Comparison of ENCODE assay signal across 12 cellular contexts in genomic region chr12:24499151-24500146, GRCh38.
DNase-seq lines count a peak whose midpoint lies in the region; ATAC-seq, FAIRE-seq and TF ChIP-seq lines count a peak whose summit lies in the region.
"Had no signal": no experiment of that assay in that cellular context is flagged by ENCODE, and none has a peak within 500 bp of the region (broad histone marks: within the 10 kb centered on the region; RNA-seq: fewer than 3 reads in every experiment).

No MANE protein-coding gene starts in this region.

- intact Hi-C loops in MCF 10A (cut with micrococcal nuclease) (no loop called here), breast epithelium (cut with DNase I; ENCODE audit: low total_unique reads) (no loop called here), endothelial cell of umbilical vein (cut with micrococcal nuclease) (no loop called here), lower lobe of right lung (cut with DNase I) (no loop called here), uterus (cut with DNase I; ENCODE audit: low total_unique reads) (no loop called here)

- TF ChIP-seq CTCF in MCF 10A (IDR thresholded peaks at IDR 0.05; ENCODE audit: unreplicated experiment) (no peak), breast epithelium (IDR thresholded peaks at IDR 0.05) (no peak), endothelial cell of umbilical vein (IDR thresholded peaks at IDR 0.05; ENCODE audit: extremely low read depth in 1 of 2, insufficient read depth in 1 of 2, low read depth in 1 of 2, low read length in 2 of 2) (no peak), lower lobe of right lung (IDR thresholded peaks at IDR 0.05) (no peak), uterus (IDR thresholded peaks at IDR 0.05) (no peak)

- peaks cover 48% of the 10 kb centered on the region for H3K4me1 Mint-ChIP-seq in MCF 10A (ENCODE audit: insufficient read depth, unreplicated experiment)

- H3K9me3 Mint-ChIP-seq in MCF 10A (ENCODE audit: unreplicated experiment): no peaks in the 10 kb centered on the region

- no peaks in the 10 kb centered on the region for H4K20me1 ChIP-seq in endothelial cell of umbilical vein (replicated peaks; ENCODE audit: control insufficient read depth, extremely low read depth, insufficient read depth, low read length)

- H3K4me3 ChIP-seq in breast epithelium: no peak overlapping the region
- H3K4me3 ChIP-seq in endothelial cell of umbilical vein (replicated peaks in 1 of 3; ENCODE audit: insufficient read depth in 1 of 3, low read depth in 1 of 3, low read length in 3 of 3): no peak overlapping the region
- H3K4me3 ChIP-seq in lower lobe of right lung: no peak overlapping the region
- H3K4me3 ChIP-seq in uterus: no peak overlapping the region

- H3K27ac ChIP-seq in breast epithelium: peak overlapping the region in 1 of 2 donors; percentile 62
- no peak overlapping the region for H3K27ac ChIP-seq in endothelial cell of umbilical vein (ENCODE audit: insufficient read depth, low read depth, low read length)
- H3K27ac ChIP-seq in lower lobe of right lung: peak overlapping the region; percentile 33
- peak overlapping the region; percentile 46 to 55 for H3K27ac ChIP-seq in uterus
- H3K27ac ChIP-seq: 22Rv1, parathyroid adenoma had no signal

- H3K9me3 ChIP-seq in breast epithelium: no peaks in the 10 kb centered on the region
- no peaks in the 10 kb centered on the region for H3K9me3 ChIP-seq in endothelial cell of umbilical vein (replicated peaks; ENCODE audit: control insufficient read depth, insufficient read depth, low read length)
- no peaks in the 10 kb centered on the region for H3K9me3 ChIP-seq in lower lobe of right lung
- no peaks in the 10 kb centered on the region for H3K9me3 ChIP-seq in uterus

- BruUV-seq in MCF 10A (replicated peaks; lab: Mats Ljungman, UMichigan): no TSS peak
- no TSS peak for BruUV-seq in endothelial cell of umbilical vein (replicated peaks; lab: Mats Ljungman, UMichigan)

- no peaks in the 10 kb centered on the region for H3K36me3 ChIP-seq in breast epithelium
- H3K36me3 ChIP-seq in endothelial cell of umbilical vein (ENCODE audit: control insufficient read depth in 2 of 2, extremely low read depth in 1 of 2, insufficient read depth in 2 of 2, low read length in 2 of 2): no peaks in the 10 kb centered on the region
- H3K36me3 ChIP-seq in lower lobe of right lung: no peaks in the 10 kb centered on the region
- no peaks in the 10 kb centered on the region for H3K36me3 ChIP-seq in uterus

- H3K27me3 ChIP-seq in breast epithelium (no peaks in the 10 kb centered on the region), endothelial cell of umbilical vein (ENCODE audit: control insufficient read depth in 2 of 2, insufficient read depth in 2 of 2, low read length in 2 of 2) (no peaks in the 10 kb centered on the region), lower lobe of right lung (ENCODE audit: low read depth) (no peaks in the 10 kb centered on the region), uterus (no peaks in the 10 kb centered on the region)

- CTCF ChIA-PET in MCF 10A (lab: Yijun Ruan, JAX) (interaction anchor here (0.6 kb wide), 1 partner anchor 103 kb away, joined by 4 read pairs; no protein-coding TSS in a partner anchor), endothelial cell of umbilical vein (lab: Charles Lee) (interaction anchor here (0.7 kb wide), 1 partner anchor 12 kb away, joined by 3 read pairs; no protein-coding TSS in a partner anchor)

- H3K27ac Mint-ChIP-seq in MCF 10A (ENCODE audit: low read depth, unreplicated experiment): peak overlapping the region; percentile 60

- no peaks in the 10 kb centered on the region for H3K79me2 ChIP-seq in endothelial cell of umbilical vein (ENCODE audit: control insufficient read depth, insufficient read depth, low read length)
- H3K79me2 ChIP-seq: parathyroid adenoma had no signal

- ATAC-seq in lower lobe of right lung (peak; percentile 27 to 49), GM21619 (IDR thresholded peaks at IDR 0.05; ENCODE audit: unreplicated experiment) (no peak)

- H3K4me3 Mint-ChIP-seq in MCF 10A (ENCODE audit: unreplicated experiment): peak overlapping the region; percentile 25

- no peak for TF ChIP-seq POLR2A in breast epithelium (IDR thresholded peaks at IDR 0.05)
- no peak for TF ChIP-seq POLR2A in endothelial cell of umbilical vein (IDR thresholded peaks at IDR 0.05; ENCODE audit: low read depth, low read length)
- TF ChIP-seq POLR2A in uterus (IDR thresholded peaks at IDR 0.05): no peak

- H3K4me1 ChIP-seq in breast epithelium: no peaks in the 10 kb centered on the region
- no peaks in the 10 kb centered on the region for H3K4me1 ChIP-seq in endothelial cell of umbilical vein (ENCODE audit: control insufficient read depth, extremely low read depth, insufficient read depth, low read length)
- H3K4me1 ChIP-seq in lower lobe of right lung: no peaks in the 10 kb centered on the region
- no peaks in the 10 kb centered on the region for H3K4me1 ChIP-seq in uterus
- H3K4me1 ChIP-seq: parathyroid adenoma had no signal

- H3K4me2 ChIP-seq in endothelial cell of umbilical vein (ENCODE audit: insufficient read depth, low read length): no peak overlapping the region

- H3K9me1 ChIP-seq in endothelial cell of umbilical vein (replicated peaks; ENCODE audit: control insufficient read depth, extremely low read depth, insufficient read depth, low read length): no peaks in the 10 kb centered on the region

- DNase-seq in MCF 10A (ENCODE audit: unreplicated experiment) (peak; percentile 64), breast epithelium (ENCODE audit: low spot score in 2 of 2) (no peak), endothelial cell of umbilical vein (ENCODE audit: low read depth, low spot score) (peak; percentile 12), lower lobe of right lung (no peak), uterus (no peak), UCSD-AML1 (lab: John Stamatoyannopoulos, UW; ENCODE audit: unreplicated experiment) (no peak), islet precursor cell (no peak)
- DNase-seq: NCI-H1417 had no signal

- no peak for FAIRE-seq in endothelial cell of umbilical vein (lab: Jason Lieb, UNC)
- FAIRE-seq: colon had no signal

- dilution Hi-C loops in endothelial cell of umbilical vein (cut with MboI; ENCODE audit: extremely low pct_ligation_motif_present, low sequenced_read_pairs): no loop called here

- no peak overlapping the region for H2AFZ ChIP-seq in endothelial cell of umbilical vein (ENCODE audit: low read depth, low read length)
- H2AFZ ChIP-seq: parathyroid adenoma had no signal

- no peak overlapping the region for H3K9ac ChIP-seq in endothelial cell of umbilical vein (replicated peaks; ENCODE audit: extremely low read depth, insufficient read depth, low read length)
- H3K9ac ChIP-seq: parathyroid adenoma had no signal

- H3K27me3 Mint-ChIP-seq in MCF 10A (ENCODE audit: insufficient read depth, unreplicated experiment): no peaks in the 10 kb centered on the region

- POLR2A ChIA-PET in MCF 10A (lab: Yijun Ruan, JAX) (interaction anchor here (0.6 to 1.5 kb wide), 3 partner anchors 17 to 29 kb away, joined by 3 to 4 read pairs (median 3); no protein-coding TSS in a partner anchor), endothelial cell of umbilical vein (lab: Charles Lee) (no interaction called here)

- H3K36me3 Mint-ChIP-seq in MCF 10A (ENCODE audit: insufficient read depth, unreplicated experiment): peaks cover 7% of the 10 kb centered on the region

TF ChIP-seq in endothelial cell of umbilical vein, 7 proteins besides CTCF, POLR2A, EP300 and RAD21:
- TF ChIP-seq GATA2 (IDR thresholded peaks at IDR 0.05; ENCODE audit: insufficient read depth, insufficient read length, low read depth, low read length): no peak
- no peak for TF ChIP-seq FOS (IDR thresholded peaks at IDR 0.05; ENCODE audit: borderline replicate concordance, insufficient read depth, low read length)
- no peak for TF ChIP-seq POLR2AphosphoS5 (IDR thresholded peaks at IDR 0.05; ENCODE audit: insufficient read depth, low read depth, low read length)
- TF ChIP-seq, protein P1, sequence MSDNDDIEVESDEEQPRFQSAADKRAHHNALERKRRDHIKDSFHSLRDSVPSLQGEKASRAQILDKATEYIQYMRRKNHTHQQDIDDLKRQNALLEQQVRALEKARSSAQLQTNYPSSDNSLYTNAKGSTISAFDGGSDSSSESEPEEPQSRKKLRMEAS (IDR thresholded peaks at IDR 0.05; ENCODE audit: insufficient read depth, insufficient read length): no peak
- TF ChIP-seq EZH2 (IDR thresholded peaks at IDR 0.05; ENCODE audit: borderline replicate concordance, low read depth, low read length, severe bottlenecking): no peak
- no peak for TF ChIP-seq MYC (IDR thresholded peaks at IDR 0.05; ENCODE audit: low read depth, low read length)
- no peak for TF ChIP-seq JUN (IDR thresholded peaks at IDR 0.05; ENCODE audit: borderline replicate concordance, insufficient read depth, insufficient read length, low read depth)

Comparison
In these comparisons a context has a peak if more than half of its experiments do, and no peak if none do; other contexts are left out.
1. DNase-seq: peak in MCF 10A (single experiment) and endothelial cell of umbilical vein (single experiment); none in breast epithelium (0 of 2), lower lobe of right lung (single experiment), uterus (0 of 2), UCSD-AML1 (single experiment) and islet precursor cell (single experiment).